In the genomic region with DNA sequence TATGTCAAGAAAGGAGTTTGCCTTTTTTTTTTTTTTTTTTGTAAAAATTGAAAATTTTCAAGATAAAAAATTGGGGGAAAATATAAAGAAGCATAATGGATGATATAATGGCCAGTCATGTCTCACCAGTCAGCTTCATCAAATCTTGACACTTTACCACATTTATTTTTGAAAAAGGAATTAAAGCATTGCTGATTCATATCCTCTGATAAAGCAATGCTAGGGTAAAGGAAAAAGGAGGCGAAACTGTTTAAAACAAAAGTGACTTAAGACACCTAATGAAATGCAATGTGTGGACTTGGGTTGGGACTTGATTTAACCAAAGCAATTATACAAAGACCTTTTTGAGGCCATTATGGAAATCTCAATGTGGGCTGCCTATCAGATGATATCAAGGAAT, we compare ENCODE assay signal across 20 cellular contexts.
A peak's percentile ranks its signal among the peaks of the same experiment; 100 is the strongest.
DNase-seq lines count a peak whose midpoint lies in the region; ATAC-seq and TF ChIP-seq lines count a peak whose summit lies in the region.
"Had no signal": no experiment of that assay in that cellular context is flagged by ENCODE, and none has a peak within 500 bp of the region (broad histone marks: within the 10 kb centered on the region; RNA-seq: fewer than 3 reads in every experiment).

No MANE protein-coding gene starts in this region.

- no peaks in the 10 kb centered on the region for H3K79me2 ChIP-seq in GM23248 (ENCODE audit: insufficient read depth)

- CTCF ChIA-PET in activated CD4-positive, alpha-beta memory T cell treated with anti-CD3 and anti-CD28 coated beads, Interleukin-2, amount 10 ng/mL, durations not matched to agents 7 days and 5 days (lab: Charles Lee): interaction anchor here (1.1 kb wide), 1 partner anchor 24 kb away, joined by 3 read pairs; no protein-coding TSS in a partner anchor
- CTCF ChIA-PET in Calu3 (lab: Charles Lee): no interaction called here

- peaks cover 72 to 100% (median 96%) of the 10 kb centered on the region in 10 experiments for H3K4me1 ChIP-seq in BLaER1 treated with 17β-estradiol and CSF1 and Interleukin-3, amounts not matched to agents 10 nM and 100 nM
- H3K4me1 ChIP-seq in GM23248 (ENCODE audit: insufficient read depth): peaks cover 46% of the 10 kb centered on the region

- DNase-seq in GM23248 (peak; percentile 5), epithelial cell of esophagus (ENCODE audit: low read depth) (peak; percentile 18), Calu3 (no peak), GM13977 (ENCODE audit: low spot score) (no peak), NCI-H774 (lab: John Stamatoyannopoulos, UW) (no peak)
- no peak for DNase-seq in activated CD4-positive, alpha-beta memory T cell treated with anti-CD3 and anti-CD28 coated beads, Interleukin-2, amount 10 ng/mL, durations not matched to agents 7 days and 5 days
- DNase-seq: activated CD4-positive, CD25-positive, alpha-beta regulatory T cell treated with anti-CD3 and anti-CD28 coated beads, Interleukin-2, amount 50 U/mL, for 72 hours; cortex of kidney; heart right ventricle; mesendoderm; naive thymus-derived CD4-positive, alpha-beta T cell; NCI-H2107; NCI-H510A treated with DMSO at 0.1 percent for 48 hours; ovary; T1000; transverse colon had no signal

- H4K20me1 ChIP-seq in BLaER1 treated with 17β-estradiol and CSF1 and Interleukin-3, amounts not matched to agents 10 nM and 100 nM: no peaks in the 10 kb centered on the region
- H4K20me1 ChIP-seq in GM23248 (ENCODE audit: insufficient read depth): no peaks in the 10 kb centered on the region

- POLR2A ChIA-PET in activated CD4-positive, alpha-beta memory T cell treated with anti-CD3 and anti-CD28 coated beads, Interleukin-2, amount 10 ng/mL, durations not matched to agents 7 days and 5 days (lab: Charles Lee): interaction anchor here (1.0 to 1.4 kb wide), 2 partner anchors 23 to 25 kb away, joined by 3 read pairs; no protein-coding TSS in a partner anchor

- WGBS in GM23248 (ENCODE audit: low coverage in 1 of 2, low lambda C conversion rate in 2 of 2, missing lambda C conversion rate in 2 of 2), 2 experiments: 83 to 100% methylated on average over 1 of the region's 1 CpG

- H3K36me3 ChIP-seq in BLaER1 treated with 17β-estradiol and CSF1 and Interleukin-3, amounts not matched to agents 10 nM and 100 nM: peaks cover 0 to 40% (median 4%) of the 10 kb centered on the region in 11 experiments; a peak in 10 of 22 replicates
- H3K36me3 ChIP-seq in GM23248 (ENCODE audit: low read depth): no peaks in the 10 kb centered on the region
- H3K36me3 ChIP-seq: heart right ventricle, ovary, transverse colon had no signal

- no peak overlapping the region for H3K4me3 Mint-ChIP-seq in activated CD4-positive, alpha-beta memory T cell treated with anti-CD3 and anti-CD28 coated beads, Interleukin-2, amount 10 ng/mL, durations not matched to agents 7 days and 5 days
- H3K4me3 Mint-ChIP-seq in Calu3 (ENCODE audit: low read depth, unreplicated experiment): no peak overlapping the region
- H3K4me3 Mint-ChIP-seq: activated T-helper 1 cell treated with anti-CD3 and anti-CD28 coated beads, Interleukin-12 subunit alpha, Interleukin-12 subunit beta, Interleukin-2, Interleukin-4 antibody, amounts not matched to agents 30 ng/mL and 10 ng/mL and 1 ng/mL, durations not matched to agents 14 hours and 24 hours and 36 hours had no signal

- H3K9me3 Mint-ChIP-seq in activated CD4-positive, alpha-beta memory T cell treated with anti-CD3 and anti-CD28 coated beads, Interleukin-2, amount 10 ng/mL, durations not matched to agents 7 days and 5 days: peaks cover 3% of the 10 kb centered on the region
- H3K9me3 Mint-ChIP-seq in Calu3 (ENCODE audit: low read depth, unreplicated experiment): no peaks in the 10 kb centered on the region

- peak overlapping the region; percentile 69 to 91 (median 83) for H3K4me2 ChIP-seq in BLaER1 treated with 17β-estradiol and CSF1 and Interleukin-3, amounts not matched to agents 10 nM and 100 nM
- H3K4me2 ChIP-seq in GM23248 (ENCODE audit: unreplicated experiment): no peak overlapping the region

- H3K27ac Mint-ChIP-seq in activated CD4-positive, alpha-beta memory T cell treated with anti-CD3 and anti-CD28 coated beads, Interleukin-2, amount 10 ng/mL, durations not matched to agents 7 days and 5 days: peak overlapping the region; percentile 97
- no peak overlapping the region for H3K27ac Mint-ChIP-seq in Calu3 (ENCODE audit: unreplicated experiment)

- no peak overlapping the region for H2AFZ ChIP-seq in GM23248

- peaks cover 51% of the 10 kb centered on the region for H3F3A ChIP-seq in GM23248 (ENCODE audit: insufficient read depth)

- BruUV-seq in Calu3 (replicated peaks; lab: Mats Ljungman, UMichigan): no TSS peak

- in situ Hi-C loops in GM23248 (cut with MboI) (no loop called here), GM13977 (cut with MboI; ENCODE audit: low pct_unique_long_range_greater_than_20kb, low sequenced_read_pairs, unreplicated experiment) (no loop called here)

- H3K4me1 Mint-ChIP-seq in activated CD4-positive, alpha-beta memory T cell treated with anti-CD3 and anti-CD28 coated beads, Interleukin-2, amount 10 ng/mL, durations not matched to agents 7 days and 5 days: peaks cover 82% of the 10 kb centered on the region
- peaks cover 34% of the 10 kb centered on the region for H3K4me1 Mint-ChIP-seq in Calu3 (ENCODE audit: low read depth, unreplicated experiment)

- H3K9me3 ChIP-seq in BLaER1 treated with 17β-estradiol and CSF1 and Interleukin-3, amounts not matched to agents 10 nM and 100 nM (replicated peaks in 1 of 11): peaks cover 0 to 33% (median 22%) of the 10 kb centered on the region in 11 experiments; a peak in 18 of 22 replicates
- no peaks in the 10 kb centered on the region for H3K9me3 ChIP-seq in GM23248 (ENCODE audit: low read depth)
- H3K9me3 ChIP-seq: heart right ventricle, ovary, transverse colon had no signal

- H3K27me3 Mint-ChIP-seq in activated CD4-positive, alpha-beta memory T cell treated with anti-CD3 and anti-CD28 coated beads, Interleukin-2, amount 10 ng/mL, durations not matched to agents 7 days and 5 days: no peaks in the 10 kb centered on the region
- H3K27me3 Mint-ChIP-seq in Calu3 (ENCODE audit: unreplicated experiment): no peaks in the 10 kb centered on the region
- H3K27me3 Mint-ChIP-seq: naive thymus-derived CD4-positive, alpha-beta T cell had no signal

- H3K9ac ChIP-seq in BLaER1 treated with 17β-estradiol and CSF1 and Interleukin-3, amounts not matched to agents 10 nM and 100 nM: peak overlapping the region in 9 of 11 experiments; percentile 42 to 85 (median 75); a peak in 13 of 22 replicates
- H3K9ac ChIP-seq in GM23248: no peak overlapping the region

- peaks cover 21% of the 10 kb centered on the region for H3K36me3 Mint-ChIP-seq in activated CD4-positive, alpha-beta memory T cell treated with anti-CD3 and anti-CD28 coated beads, Interleukin-2, amount 10 ng/mL, durations not matched to agents 7 days and 5 days (ENCODE audit: low read depth)
- H3K36me3 Mint-ChIP-seq in Calu3 (ENCODE audit: insufficient read depth, unreplicated experiment): peaks cover 11% of the 10 kb centered on the region

- intact Hi-C loops in Calu3 (cut with micrococcal nuclease; ENCODE audit: unreplicated experiment): no loop called here

- peak overlapping the region; percentile 92 to 99 (median 95) for H3K27ac ChIP-seq in BLaER1 treated with 17β-estradiol and CSF1 and Interleukin-3, amounts not matched to agents 10 nM and 100 nM
- H3K27ac ChIP-seq in GM23248: no peak overlapping the region
- H3K27ac ChIP-seq: ovary, SK-N-MC, transverse colon had no signal

- no peaks in the 10 kb centered on the region for H3K27me3 ChIP-seq in BLaER1 treated with 17β-estradiol and CSF1 and Interleukin-3, amounts not matched to agents 10 nM and 100 nM
- no peaks in the 10 kb centered on the region for H3K27me3 ChIP-seq in GM23248 (replicated peaks; ENCODE audit: insufficient read depth)
- H3K27me3 ChIP-seq: heart right ventricle, ovary, transverse colon had no signal

- no peak for ATAC-seq in HG03045 (IDR thresholded peaks at IDR 0.05; ENCODE audit: unreplicated experiment)
- ATAC-seq: heart right ventricle; naive thymus-derived CD4-positive, alpha-beta T cell had no signal

- H3K4me3 ChIP-seq in BLaER1 treated with 17β-estradiol and CSF1 and Interleukin-3, amounts not matched to agents 10 nM and 100 nM: peak overlapping the region in 1 of 10 experiments; percentile 3; a peak in 1 of 20 replicates
- H3K4me3 ChIP-seq in GM23248 (no peak overlapping the region), epithelial cell of esophagus (ENCODE audit: low read length) (no peak overlapping the region)
- H3K4me3 ChIP-seq: heart right ventricle, ovary, SK-N-MC, transverse colon had no signal

- TF ChIP-seq CTCF in epithelial cell of esophagus (IDR thresholded peaks at IDR 0.05; ENCODE audit: insufficient read depth, low read depth, low read length, missing control alignments) (no peak), Calu3 (IDR thresholded peaks at IDR 0.05; ENCODE audit: unreplicated experiment) (no peak), GM13977 (IDR thresholded peaks at IDR 0.05; ENCODE audit: extremely low read depth, insufficient read depth, missing control alignments) (no peak)

- H3K9me2 ChIP-seq in GM23248 (ENCODE audit: insufficient read depth): no peaks in the 10 kb centered on the region

Comparison
In these comparisons a context has a peak if more than half of its experiments do, and no peak if none do; other contexts are left out.
1. DNase-seq: peak in GM23248 (single experiment) and epithelial cell of esophagus (single experiment); none in activated CD4-positive, alpha-beta memory T cell treated with anti-CD3 and anti-CD28 coated beads, Interleukin-2, amount 10 ng/mL, durations not matched to agents 7 days and 5 days (single experiment), Calu3 (single experiment), GM13977 (single experiment) and NCI-H774 (single experiment).